Comparison of ENCODE assay signal across 31 cellular contexts in the genomic region with DNA sequence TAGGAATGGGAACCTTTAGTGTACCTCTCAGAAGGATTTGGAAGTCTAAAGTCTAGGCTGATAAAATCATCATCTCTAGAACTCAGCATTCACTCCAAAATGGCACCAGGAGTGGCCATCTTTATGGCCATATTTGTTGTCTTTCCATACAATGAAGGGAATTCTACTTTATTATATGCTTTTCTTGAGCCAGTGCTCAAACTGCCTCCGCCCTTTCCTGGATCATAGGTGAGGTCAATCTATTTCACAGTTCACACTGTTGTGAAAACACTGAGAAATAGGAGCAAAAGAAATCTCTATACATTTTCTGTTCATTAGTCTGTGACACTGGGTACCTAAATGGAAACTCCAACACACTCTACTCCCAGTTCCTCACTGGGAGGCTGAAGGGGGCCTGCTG.
"Had no signal": no experiment of that assay in that cellular context is flagged by ENCODE, and none has a peak within 500 bp of the region (broad histone marks: within the 10 kb centered on the region; RNA-seq: fewer than 3 reads in every experiment).

No MANE protein-coding gene starts in this region.

- H3K36me3 ChIP-seq: adrenal gland had no signal

- H3K27me3 ChIP-seq: adrenal gland, body of pancreas, esophagus squamous epithelium, gastroesophageal sphincter had no signal

- H3K9me3 Mint-ChIP-seq: activated CD4-positive, alpha-beta memory T cell treated with anti-CD3 and anti-CD28 coated beads, Interleukin-2, amount 10 ng/mL, durations not matched to agents 7 days and 5 days; activated CD4-positive, alpha-beta T cell treated with anti-CD3 and anti-CD28 coated beads, Interleukin-2, amount 10 ng/mL, durations not matched to agents 7 days and 5 days; activated naive CD4-positive, alpha-beta T cell treated with anti-CD3 and anti-CD28 coated beads, Interleukin-2, amount 10 ng/mL, durations not matched to agents 7 days and 5 days; activated naive CD4-positive, alpha-beta T cell treated with anti-CD3 and anti-CD28 coated beads, Interleukin-2, amount 50 U/mL, for 72 hours; activated naive CD8-positive, alpha-beta T cell treated with anti-CD3 and anti-CD28 coated beads, Interleukin-2, amount 50 U/mL, for 24 hours; activated T-cell treated with anti-CD3 and anti-CD28 coated beads, Interleukin-2, amount 50 U/mL, for 24 hours; activated T-cell treated with anti-CD3 and anti-CD28 coated beads, Interleukin-2, amount 50 U/mL, for 72 hours; effector memory CD8-positive, alpha-beta T cell; T-helper 2 cell treated with Interferon-gamma antibody and Interleukin-4, amounts not matched to agents 5 μg/mL and 100 μg/mL, for 36 hours had no signal

- H3K27ac Mint-ChIP-seq: activated CD4-positive, alpha-beta memory T cell treated with anti-CD3 and anti-CD28 coated beads, Interleukin-2, amount 10 ng/mL, durations not matched to agents 7 days and 5 days; activated CD4-positive, alpha-beta T cell treated with anti-CD3 and anti-CD28 coated beads, Interleukin-2, amount 10 ng/mL, durations not matched to agents 7 days and 5 days; activated naive CD4-positive, alpha-beta T cell treated with anti-CD3 and anti-CD28 coated beads, Interleukin-2, amount 10 ng/mL, durations not matched to agents 7 days and 5 days; activated naive CD8-positive, alpha-beta T cell treated with anti-CD3 and anti-CD28 coated beads, Interleukin-2, amount 50 U/mL, for 24 hours; activated T-cell treated with anti-CD3 and anti-CD28 coated beads, Interleukin-2, amount 50 U/mL, for 72 hours; T-helper 17 cell; T-helper 2 cell treated with Interferon-gamma antibody and Interleukin-4, amounts not matched to agents 5 μg/mL and 100 μg/mL, for 36 hours had no signal

- H3K4me3 Mint-ChIP-seq: activated CD4-positive, alpha-beta memory T cell treated with anti-CD3 and anti-CD28 coated beads, Interleukin-2, amount 10 ng/mL, durations not matched to agents 7 days and 5 days; activated CD4-positive, alpha-beta T cell treated with anti-CD3 and anti-CD28 coated beads, Interleukin-2, amount 10 ng/mL, durations not matched to agents 7 days and 5 days; activated naive CD4-positive, alpha-beta T cell treated with anti-CD3 and anti-CD28 coated beads, Interleukin-2, amount 10 ng/mL, durations not matched to agents 7 days and 5 days; activated naive CD8-positive, alpha-beta T cell treated with anti-CD3 and anti-CD28 coated beads, Interleukin-2, amount 50 U/mL, for 24 hours; activated T-cell treated with anti-CD3 and anti-CD28 coated beads, Interleukin-2, amount 50 U/mL, for 24 hours; activated T-cell treated with anti-CD3 and anti-CD28 coated beads, Interleukin-2, amount 50 U/mL, for 72 hours; effector memory CD8-positive, alpha-beta T cell; T-helper 17 cell; T-helper 2 cell treated with Interferon-gamma antibody and Interleukin-4, amounts not matched to agents 5 μg/mL and 100 μg/mL, for 36 hours had no signal

- H3K9me3 ChIP-seq: adrenal gland, body of pancreas, esophagus squamous epithelium, gastroesophageal sphincter had no signal

- H3K4me1 ChIP-seq: adrenal gland, body of pancreas, gastroesophageal sphincter had no signal

- ATAC-seq: activated naive CD4-positive, alpha-beta T cell treated with anti-CD3 and anti-CD28 coated beads, Interleukin-2, amount 50 U/mL, for 72 hours; activated naive CD8-positive, alpha-beta T cell treated with anti-CD3 and anti-CD28 coated beads, Interleukin-2, amount 50 U/mL, for 24 hours; activated T-cell treated with anti-CD3 and anti-CD28 coated beads, Interleukin-2, amount 50 U/mL, for 72 hours; body of pancreas; effector memory CD8-positive, alpha-beta T cell; gastroesophageal sphincter; T-helper 17 cell had no signal

- DNase-seq: activated CD4-positive, alpha-beta memory T cell treated with anti-CD3 and anti-CD28 coated beads, Interleukin-2, amount 10 ng/mL, durations not matched to agents 7 days and 5 days; activated CD4-positive, alpha-beta T cell treated with anti-CD3 and anti-CD28 coated beads for 1 hour; activated CD4-positive, alpha-beta T cell treated with anti-CD3 and anti-CD28 coated beads for 4 hours; activated CD4-positive, alpha-beta T cell treated with anti-CD3 and anti-CD28 coated beads, Interleukin-2, amount 10 ng/mL, durations not matched to agents 7 days and 5 days; activated CD4-positive, alpha-beta T cell treated with anti-CD3 and anti-CD28 coated beads, Interleukin-2, amount 50 U/mL, for 4 hours; activated CD8-positive, alpha-beta memory T cell treated with anti-CD3 and anti-CD28 coated beads, Interleukin-2, amount 50 U/mL, for 48 hours; activated gamma-delta T cell; activated naive CD4-positive, alpha-beta T cell; activated naive CD4-positive, alpha-beta T cell treated with anti-CD3 and anti-CD28 coated beads, Interleukin-2, amount 10 ng/mL, durations not matched to agents 7 days and 5 days; activated naive CD8-positive, alpha-beta T cell treated with anti-CD3 and anti-CD28 coated beads, Interleukin-2, amount 50 U/mL, for 24 hours; activated T-cell treated with anti-CD3 and anti-CD28 coated beads for 4 hours; activated T-cell treated with anti-CD3 and anti-CD28 coated beads, Interleukin-2, amount 50 U/mL, for 24 hours; activated T-cell treated with anti-CD3 and anti-CD28 coated beads, Interleukin-2, amount 50 U/mL, for 72 hours; adrenal gland; amygdala; aorta; body of pancreas; caudate nucleus; cortex of kidney; dermis blood vessel endothelial cell; effector CD4-positive, alpha-beta T cell; effector memory CD8-positive, alpha-beta T cell; erythroblast; esophagus squamous epithelium; foreskin melanocyte; T-helper 1 cell; T-helper 17 cell; T1000 had no signal

- H3K4me3 ChIP-seq: adrenal gland, body of pancreas, esophagus squamous epithelium, gastroesophageal sphincter had no signal

- H3K27me3 Mint-ChIP-seq: activated CD4-positive, alpha-beta memory T cell treated with anti-CD3 and anti-CD28 coated beads, Interleukin-2, amount 10 ng/mL, durations not matched to agents 7 days and 5 days; activated CD4-positive, alpha-beta T cell treated with anti-CD3 and anti-CD28 coated beads, Interleukin-2, amount 10 ng/mL, durations not matched to agents 7 days and 5 days; activated naive CD8-positive, alpha-beta T cell treated with anti-CD3 and anti-CD28 coated beads, Interleukin-2, amount 50 U/mL, for 24 hours; activated T-cell treated with anti-CD3 and anti-CD28 coated beads, Interleukin-2, amount 50 U/mL, for 24 hours; effector memory CD8-positive, alpha-beta T cell; T-helper 17 cell had no signal

- H3K27ac ChIP-seq: adrenal gland, body of pancreas, esophagus squamous epithelium, gastroesophageal sphincter had no signal
